In the genomic region with DNA sequence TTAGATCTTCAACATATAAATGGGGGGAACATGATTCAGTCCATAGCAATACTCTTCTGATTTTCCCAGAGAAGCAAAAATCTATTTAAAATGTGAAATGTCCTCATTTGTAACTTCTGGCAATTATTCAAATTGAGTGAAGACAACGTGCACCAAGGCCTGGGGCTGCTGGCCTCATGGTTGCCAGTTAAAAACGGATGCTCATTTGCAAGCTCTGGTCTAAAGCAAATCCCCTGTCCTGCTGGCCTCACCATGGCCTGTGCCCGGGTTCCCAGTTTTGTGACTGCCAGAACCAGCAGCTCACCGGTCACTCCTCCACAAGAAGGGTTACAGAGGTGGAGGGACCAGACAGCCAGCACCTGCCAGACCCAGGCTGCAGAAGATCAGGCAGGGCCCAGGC, we compare ENCODE assay signal across 22 cellular contexts.
"Had no signal": no experiment of that assay in that cellular context is flagged by ENCODE, and none has a peak within 500 bp of the region (broad histone marks: within the 10 kb centered on the region; RNA-seq: fewer than 3 reads in every experiment).

No MANE protein-coding gene starts in this region.

- DNase-seq: dorsolateral prefrontal cortex; effector CD4-positive, alpha-beta T cell; hypothalamus; immature natural killer cell; islet precursor cell; kidney glomerular epithelial cell; left colon; natural killer cell; pancreas; retina; right lobe of liver; small intestine; stimulated activated CD4-positive, alpha-beta T cell treated with anti-CD3 and anti-CD28 coated beads, Interleukin-15, amount 100 ng/mL, for 24 hours; stimulated activated CD4-positive, alpha-beta T cell treated with anti-CD3 and anti-CD28 coated beads, Interleukin-2, amount 100 ng/mL, for 48 hours; stimulated activated naive B cell treated with anti-CD40 and anti-IgM and Interleukin-4, amounts not matched to agents 10 μg/mL and 1 μg/mL and 100 μg/mL, for 72 hours; substantia nigra; upper lobe of left lung had no signal

- H3K27me3 Mint-ChIP-seq: memory B cell; stimulated activated naive B cell treated with anti-CD40 and anti-IgM and Interleukin-4, amounts not matched to agents 10 μg/mL and 1 μg/mL and 100 μg/mL, for 72 hours had no signal

- H3K27me3 ChIP-seq: dorsolateral prefrontal cortex, neutrophil, pancreas, right lobe of liver, tibial nerve, upper lobe of left lung had no signal

- H3K4me3 ChIP-seq: dorsolateral prefrontal cortex, lung, pancreas, right lobe of liver, thoracic aorta, tibial nerve, upper lobe of left lung had no signal

- H3K36me3 ChIP-seq: neutrophil, pancreas, right lobe of liver, thoracic aorta, upper lobe of left lung had no signal

- H3K4me1 Mint-ChIP-seq: immature natural killer cell, memory B cell had no signal

- H3K9me3 Mint-ChIP-seq: immature natural killer cell; memory B cell; natural killer cell; stimulated activated naive B cell treated with anti-CD40 and anti-IgM and Interleukin-4, amounts not matched to agents 10 μg/mL and 1 μg/mL and 100 μg/mL, for 72 hours had no signal

- H3K4me1 ChIP-seq: pancreas, right lobe of liver had no signal

- H3K27ac Mint-ChIP-seq: immature natural killer cell, memory B cell, natural killer cell had no signal

- H3K36me3 Mint-ChIP-seq: immature natural killer cell; natural killer cell; stimulated activated naive B cell treated with anti-CD40 and anti-IgM and Interleukin-4, amounts not matched to agents 10 μg/mL and 1 μg/mL and 100 μg/mL, for 72 hours had no signal

- H3K9me3 ChIP-seq: neutrophil, pancreas, right lobe of liver, thoracic aorta, tibial nerve, upper lobe of left lung had no signal

- H3K27ac ChIP-seq: neutrophil, pancreas, right lobe of liver, thoracic aorta, tibial nerve, upper lobe of left lung had no signal

- H3K4me3 Mint-ChIP-seq: immature natural killer cell; memory B cell; natural killer cell; stimulated activated naive B cell treated with anti-CD40 and anti-IgM and Interleukin-4, amounts not matched to agents 10 μg/mL and 1 μg/mL and 100 μg/mL, for 72 hours had no signal

- ATAC-seq: left colon; natural killer cell; pancreas; right lobe of liver; stimulated activated naive B cell treated with anti-CD40 and anti-IgM and Interleukin-4, amounts not matched to agents 10 μg/mL and 1 μg/mL and 100 μg/mL, for 72 hours had no signal
